ENCODE assay signal across 14 cellular contexts in the genomic region with DNA sequence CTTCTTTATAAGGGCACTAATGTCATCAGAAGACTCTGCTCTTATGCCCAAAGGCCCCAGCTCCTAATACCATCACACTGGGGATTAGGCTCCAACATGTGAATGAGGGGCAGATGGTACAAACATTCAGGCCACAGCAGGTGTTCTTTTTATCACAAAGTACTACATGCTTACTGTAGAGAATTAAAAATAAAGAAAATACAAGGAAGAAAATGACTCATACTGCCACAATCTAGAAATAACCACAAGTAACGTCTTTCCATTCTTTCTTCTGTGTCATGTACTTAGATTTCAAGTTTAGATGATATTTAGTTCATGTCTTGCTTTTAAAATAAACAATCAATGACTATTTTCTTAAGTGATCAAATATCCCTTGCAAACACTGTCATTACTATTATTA.
DNase-seq lines count a peak whose midpoint lies in the region; ATAC-seq, FAIRE-seq and TF ChIP-seq lines count a peak whose summit lies in the region.
"Had no signal": no experiment of that assay in that cellular context is flagged by ENCODE, and none has a peak within 500 bp of the region (broad histone marks: within the 10 kb centered on the region; RNA-seq: fewer than 3 reads in every experiment).

No MANE protein-coding gene starts in this region.

- ATAC-seq in GM21723 (IDR thresholded peaks at IDR 0.05; ENCODE audit: unreplicated experiment) (no peak), gastrocnemius medialis (no peak)
- ATAC-seq: body of pancreas had no signal

- no peaks in the 10 kb centered on the region for H3K4me1 ChIP-seq in gastrocnemius medialis
- H3K4me1 ChIP-seq: body of pancreas had no signal

- no peak overlapping the region for H3K27ac ChIP-seq in gastrocnemius medialis
- H3K27ac ChIP-seq: body of pancreas had no signal

- peak; percentile 61 for DNase-seq in EL
- peak; percentile 52 for DNase-seq in NCI-H524 treated with DMSO at 0.1 percent for 48 hours (lab: John Stamatoyannopoulos, UW)
- peak; percentile 73 for DNase-seq in bronchial epithelial cell (ENCODE audit: low read depth)
- DNase-seq in myocyte (ENCODE audit: low read depth) = peak; percentile 80
- no peak for DNase-seq in NCI-H446 (lab: John Stamatoyannopoulos, UW)
- no peak for DNase-seq in Kasumi-1 (lab: John Stamatoyannopoulos, UW)
- DNase-seq in gastrocnemius medialis = no peak
- DNase-seq: activated gamma-delta T cell treated with Interleukin-2 at 50 U/mL for 16 hours; body of pancreas; immature natural killer cell; NCI-H187; retina; stimulated activated CD4-positive, alpha-beta T cell treated with anti-CD3 and anti-CD28 coated beads, Interleukin-2, amount 100 ng/mL, for 24 hours had no signal

- no peaks in the 10 kb centered on the region for H3K9me3 ChIP-seq in gastrocnemius medialis
- H3K9me3 ChIP-seq: body of pancreas had no signal

- TF ChIP-seq CTCF in bronchial epithelial cell (IDR thresholded peaks at IDR 0.05; ENCODE audit: insufficient read depth, low read length, severe bottlenecking) (no peak), gastrocnemius medialis (IDR thresholded peaks at IDR 0.05 in 4 of 5, conservative IDR thresholded peaks at IDR 0.05 in 1 of 5) (no peak)

- intact Hi-C loops in gastrocnemius medialis (cut with DNase I; ENCODE audit: low total_unique reads) = no loop called here

- FAIRE-seq in bronchial epithelial cell (lab: Jason Lieb, UNC) = no peak

- in situ Hi-C loops in gastrocnemius medialis (cut with MboI; ENCODE audit: low sequenced_read_pairs in 4 of 4) = no loop called here

- TF ChIP-seq POLR2A in gastrocnemius medialis (IDR thresholded peaks at IDR 0.05) = no peak

- H3K36me3 ChIP-seq in bronchial epithelial cell (ENCODE audit: control insufficient read depth, insufficient read depth, low read length) = no peaks in the 10 kb centered on the region
- H3K36me3 ChIP-seq in gastrocnemius medialis = no peaks in the 10 kb centered on the region

- H3K27me3 ChIP-seq in bronchial epithelial cell (ENCODE audit: control insufficient read depth, insufficient read depth, low read length) (no peaks in the 10 kb centered on the region), gastrocnemius medialis (peaks cover 0 to 3% (median 0%) of the 10 kb centered on the region in 3 donors)
- H3K27me3 ChIP-seq: body of pancreas had no signal

- H3K4me3 ChIP-seq in bronchial epithelial cell (ENCODE audit: low read depth, low read length) = no peak overlapping the region
- H3K4me3 ChIP-seq in gastrocnemius medialis = no peak overlapping the region
- H3K4me3 ChIP-seq: body of pancreas had no signal

Comparison
In these comparisons a context has a peak if more than half of its experiments do, and no peak if none do; other contexts are left out.
1. DNase-seq: peak in EL (single experiment), NCI-H524 treated with DMSO at 0.1 percent for 48 hours (single experiment), bronchial epithelial cell (single experiment) and myocyte (single experiment); none in NCI-H446 (0 of 2), Kasumi-1 (0 of 2) and gastrocnemius medialis (0 of 2).